ENCODE assay signal across 1 cellular context in genomic region chr11:130781906-130782305, GRCh38.
TF ChIP-seq lines count a peak whose summit lies in the region.

No MANE protein-coding gene starts in this region.

TF ChIP-seq in WTC11, 78 proteins besides CTCF, POLR2A, EP300 and RAD21 (continued from another document):
- no peak for TF ChIP-seq ARID4B (CRISPR knock-in tag; IDR thresholded peaks at IDR 0.05; ENCODE audit: borderline replicate concordance)
- no peak for TF ChIP-seq SMAD3 (CRISPR knock-in tag; IDR thresholded peaks at IDR 0.05; ENCODE audit: borderline replicate concordance)
- TF ChIP-seq CREB1 (CRISPR knock-in tag; IDR thresholded peaks at IDR 0.05), result no peak
- TF ChIP-seq, protein P1, sequence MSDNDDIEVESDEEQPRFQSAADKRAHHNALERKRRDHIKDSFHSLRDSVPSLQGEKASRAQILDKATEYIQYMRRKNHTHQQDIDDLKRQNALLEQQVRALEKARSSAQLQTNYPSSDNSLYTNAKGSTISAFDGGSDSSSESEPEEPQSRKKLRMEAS (CRISPR knock-in tag; IDR thresholded peaks at IDR 0.05), result no peak
- no peak for TF ChIP-seq ZNF416 (CRISPR knock-in tag; IDR thresholded peaks at IDR 0.05)
- no peak for TF ChIP-seq FOXK1 (CRISPR knock-in tag; IDR thresholded peaks at IDR 0.05)
- no peak for TF ChIP-seq NFATC4 (CRISPR knock-in tag; IDR thresholded peaks at IDR 0.05)
- no peak for TF ChIP-seq ATF1 (CRISPR knock-in tag; IDR thresholded peaks at IDR 0.05)
